Comparison of ENCODE assay signal across 1 cellular context in genomic region chr1:234362558-234362957, GRCh38.
TF ChIP-seq lines count a peak whose summit lies in the region.

No MANE protein-coding gene starts in this region.

TF ChIP-seq in HepG2, 621 proteins besides CTCF, POLR2A, EP300 and RAD21 (continued from another document):
- TF ChIP-seq, protein P1, sequence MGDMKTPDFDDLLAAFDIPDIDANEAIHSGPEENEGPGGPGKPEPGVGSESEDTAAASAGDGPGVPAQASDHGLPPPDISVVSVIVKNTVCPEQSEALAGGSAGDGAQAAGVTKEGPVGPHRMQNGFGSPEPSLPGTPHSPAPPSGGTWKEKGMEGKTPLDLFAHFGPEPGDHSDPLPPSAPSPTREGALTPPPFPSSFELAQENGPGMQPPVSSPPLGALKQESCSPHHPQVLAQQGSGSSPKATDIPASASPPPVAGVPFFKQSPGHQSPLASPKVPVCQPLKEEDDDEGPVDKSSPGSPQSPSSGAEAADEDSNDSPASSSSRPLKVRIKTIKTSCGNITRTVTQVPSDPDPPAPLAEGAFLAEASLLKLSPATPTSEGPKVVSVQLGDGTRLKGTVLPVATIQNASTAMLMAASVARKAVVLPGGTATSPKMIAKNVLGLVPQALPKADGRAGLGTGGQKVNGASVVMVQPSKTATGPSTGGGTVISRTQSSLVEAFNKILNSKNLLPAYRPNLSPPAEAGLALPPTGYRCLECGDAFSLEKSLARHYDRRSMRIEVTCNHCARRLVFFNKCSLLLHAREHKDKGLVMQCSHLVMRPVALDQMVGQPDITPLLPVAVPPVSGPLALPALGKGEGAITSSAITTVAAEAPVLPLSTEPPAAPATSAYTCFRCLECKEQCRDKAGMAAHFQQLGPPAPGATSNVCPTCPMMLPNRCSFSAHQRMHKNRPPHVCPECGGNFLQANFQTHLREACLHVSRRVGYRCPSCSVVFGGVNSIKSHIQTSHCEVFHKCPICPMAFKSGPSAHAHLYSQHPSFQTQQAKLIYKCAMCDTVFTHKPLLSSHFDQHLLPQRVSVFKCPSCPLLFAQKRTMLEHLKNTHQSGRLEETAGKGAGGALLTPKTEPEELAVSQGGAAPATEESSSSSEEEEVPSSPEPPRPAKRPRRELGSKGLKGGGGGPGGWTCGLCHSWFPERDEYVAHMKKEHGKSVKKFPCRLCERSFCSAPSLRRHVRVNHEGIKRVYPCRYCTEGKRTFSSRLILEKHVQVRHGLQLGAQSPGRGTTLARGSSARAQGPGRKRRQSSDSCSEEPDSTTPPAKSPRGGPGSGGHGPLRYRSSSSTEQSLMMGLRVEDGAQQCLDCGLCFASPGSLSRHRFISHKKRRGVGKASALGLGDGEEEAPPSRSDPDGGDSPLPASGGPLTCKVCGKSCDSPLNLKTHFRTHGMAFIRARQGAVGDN (CRISPR knock-in tag; IDR thresholded peaks at IDR 0.05): no peak
- TF ChIP-seq ATF5 (CRISPR knock-in tag; IDR thresholded peaks at IDR 0.05; ENCODE audit: low read depth) (no peak), GPN1 (CRISPR knock-in tag; IDR thresholded peaks at IDR 0.05; ENCODE audit: borderline replicate concordance) (no peak), MAFK (conservative IDR thresholded peaks at IDR 0.05 in 1 of 2, IDR thresholded peaks at IDR 0.05 in 1 of 2; ENCODE audit: low read length in 2 of 2) (peak; percentile 73 to 84), ZFP91 (CRISPR knock-in tag; IDR thresholded peaks at IDR 0.05; ENCODE audit: borderline replicate concordance) (no peak), MAFF (IDR thresholded peaks at IDR 0.05; ENCODE audit: low read depth, low read length) (peak; percentile 69; the same call in 1 of the 2 replicates)
- TF ChIP-seq, protein P2, sequence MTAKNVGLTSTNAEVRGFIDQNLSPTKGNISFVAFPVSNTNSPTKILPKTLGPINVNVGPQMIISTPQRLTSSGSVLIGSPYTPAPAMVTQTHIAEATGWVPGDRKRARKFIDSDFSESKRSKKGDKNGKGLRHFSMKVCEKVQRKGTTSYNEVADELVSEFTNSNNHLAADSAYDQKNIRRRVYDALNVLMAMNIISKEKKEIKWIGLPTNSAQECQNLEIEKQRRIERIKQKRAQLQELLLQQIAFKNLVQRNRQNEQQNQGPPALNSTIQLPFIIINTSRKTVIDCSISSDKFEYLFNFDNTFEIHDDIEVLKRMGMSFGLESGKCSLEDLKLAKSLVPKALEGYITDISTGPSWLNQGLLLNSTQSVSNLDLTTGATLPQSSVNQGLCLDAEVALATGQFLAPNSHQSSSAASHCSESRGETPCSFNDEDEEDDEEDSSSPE (CRISPR knock-in tag; IDR thresholded peaks at IDR 0.05): no peak
